In the genomic region with DNA sequence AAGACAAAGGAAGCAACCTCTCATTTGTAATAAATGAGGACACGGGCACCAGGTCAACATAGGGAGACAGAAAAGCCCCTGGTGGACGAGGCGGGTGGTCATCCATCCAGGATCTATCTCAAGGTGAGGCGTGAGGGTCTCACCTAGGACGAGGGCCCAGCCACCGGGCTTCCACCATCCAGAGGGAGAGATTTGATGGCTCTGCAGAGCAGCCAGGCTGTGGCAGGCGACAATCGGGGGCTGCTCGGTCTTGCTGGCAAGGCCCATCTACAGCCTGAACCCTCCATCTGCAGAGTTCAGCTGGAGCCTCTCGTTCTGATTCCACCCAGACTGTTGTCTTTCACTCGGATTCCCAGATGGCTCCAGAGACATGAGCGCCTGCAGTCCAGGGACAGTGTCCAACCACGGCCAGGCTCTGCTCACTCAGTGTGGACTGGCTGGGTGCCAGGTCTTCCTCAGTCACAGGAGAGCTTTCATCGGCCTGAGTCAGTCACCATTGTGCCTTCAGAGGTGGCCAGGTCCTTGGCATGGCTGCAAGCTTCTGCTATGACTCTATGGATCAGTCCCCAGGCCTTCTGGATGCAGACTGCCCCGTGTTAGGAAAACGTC, we compare ENCODE assay signal across 12 cellular contexts. TPM values are rescaled to one million over a fixed set of nuclear protein-coding genes. Genes with fewer than 3 reads are reported as not detected.
DNase-seq lines count a peak whose midpoint lies in the region; ATAC-seq and TF ChIP-seq lines count a peak whose summit lies in the region.
"Had no signal": no experiment of that assay in that cellular context is flagged by ENCODE, and none has a peak within 500 bp of the region (broad histone marks: within the 10 kb centered on the region; RNA-seq: fewer than 3 reads in every experiment).

No MANE protein-coding gene starts in this region.

- H3K9me3 ChIP-seq in adipocyte (ENCODE audit: control insufficient read depth, low read length) (no peaks in the 10 kb centered on the region), left ventricle myocardium inferior (replicated peaks) (no peaks in the 10 kb centered on the region), gastrocnemius medialis (no peaks in the 10 kb centered on the region)

- peak; percentile 68 to 76 for ATAC-seq in gastrocnemius medialis
- ATAC-seq in HG03521 (IDR thresholded peaks at IDR 0.05; ENCODE audit: unreplicated experiment) = no peak

- no peak overlapping the region for H3K4me3 ChIP-seq in adipocyte (ENCODE audit: low read length)
- H3K4me3 ChIP-seq in left ventricle myocardium inferior = no peak overlapping the region
- H3K4me3 ChIP-seq in gastrocnemius medialis = no peak overlapping the region

- peak; percentile 68 for DNase-seq in GM03348 (ENCODE audit: low spot score)
- peak; percentile 22 for DNase-seq in adipocyte (ENCODE audit: low read depth)
- peak; percentile 85 for DNase-seq in left ventricle myocardium inferior
- peak; percentile 91 to 96 for DNase-seq in gastrocnemius medialis
- DNase-seq in NCI-H2227 treated with DMSO at 0.1 percent for 48 hours (lab: John Stamatoyannopoulos, UW) = no peak
- DNase-seq in D341Med (ENCODE audit: low spot score) = no peak
- DNase-seq in SHP77 (lab: John Stamatoyannopoulos, UW) = no peak
- DNase-seq: activated T-cell treated with anti-CD3 and anti-CD28 coated beads, Interleukin-2, amount 50 U/mL, for 1 hour had no signal

- peak in 1 of 2 donors; percentile 30 for TF ChIP-seq POLR2A in gastrocnemius medialis (IDR thresholded peaks at IDR 0.05)

- peak overlapping the region; percentile 40 for H3K9ac ChIP-seq in adipocyte (ENCODE audit: low read length)

- H3K27me3 ChIP-seq in adipocyte (replicated peaks; ENCODE audit: control insufficient read depth, insufficient read depth, low read length) = no peaks in the 10 kb centered on the region
- H3K27me3 ChIP-seq in left ventricle myocardium inferior (ENCODE audit: low read depth) = peaks cover 4% of the 10 kb centered on the region
- H3K27me3 ChIP-seq in gastrocnemius medialis = peaks cover 0 to 5% (median 3%) of the 10 kb centered on the region in 3 donors

- H3K4me1 ChIP-seq in adipocyte (ENCODE audit: control insufficient read depth, insufficient read depth, low read length) (peaks cover 40% of the 10 kb centered on the region), left ventricle myocardium inferior (peaks cover 42% of the 10 kb centered on the region), gastrocnemius medialis (peaks cover 17 to 36% of the 10 kb centered on the region in 2 donors)

- intact Hi-C loops in left ventricle myocardium inferior (cut with micrococcal nuclease) (loop anchor here (10.0 kb wide), 1 partner anchor 233 kb away; no protein-coding TSS in a partner anchor), gastrocnemius medialis (cut with DNase I; ENCODE audit: low total_unique reads) (loop anchor here (5.0 to 10.0 kb wide), 2 partner anchors 69 to 217 kb away; no protein-coding TSS in a partner anchor)

- H3K36me3 ChIP-seq in adipocyte (ENCODE audit: control insufficient read depth, insufficient read depth, low read length, severe bottlenecking) = peaks cover 29% of the 10 kb centered on the region
- H3K36me3 ChIP-seq in left ventricle myocardium inferior = peaks cover 31% of the 10 kb centered on the region
- H3K36me3 ChIP-seq in gastrocnemius medialis = peaks cover 0 to 26% of the 10 kb centered on the region in 2 donors

- H3K27ac ChIP-seq in left ventricle myocardium inferior (replicated peaks) (peak overlapping the region; percentile 38), gastrocnemius medialis (peak overlapping the region; percentile 59 to 81 (median 77))

- TF ChIP-seq CTCF in left ventricle myocardium inferior (IDR thresholded peaks at IDR 0.05; ENCODE audit: borderline replicate concordance) (no peak), gastrocnemius medialis (IDR thresholded peaks at IDR 0.05 in 4 of 5, conservative IDR thresholded peaks at IDR 0.05 in 1 of 5) (no peak)

- in situ Hi-C loops in gastrocnemius medialis (cut with MboI; ENCODE audit: low sequenced_read_pairs in 4 of 4) = loop anchor here in 1 of 4 donors (25.0 kb wide), 1 partner anchor 226 kb away; the partner anchor contains the start of gene ABAT

RNA-seq across cellular contexts. Expression of gene LITAFD, which starts 5.9 kb away (rescaled TPM):
- total RNA-seq in left ventricle myocardium inferior (not detected), gastrocnemius medialis (not detected)
- total RNA-seq: mononuclear cell, SK-MEL-5, urinary bladder had no signal

RNA-seq across cellular contexts. Expression of gene CARHSP1, which starts 19.2 kb away (rescaled TPM):
- total RNA-seq in left ventricle myocardium inferior = 23.9 TPM
- 10 to 100 TPM; 12.4 to 22.3 (median 18.4) TPM for total RNA-seq in gastrocnemius medialis

Comparison
In these comparisons a context has a peak if more than half of its experiments do, and no peak if none do; other contexts are left out.
1. DNase-seq: peak in GM03348 (single experiment), adipocyte (single experiment), left ventricle myocardium inferior (single experiment) and gastrocnemius medialis (2 of 2); none in NCI-H2227 treated with DMSO at 0.1 percent for 48 hours (single experiment), D341Med (single experiment) and SHP77 (0 of 2).